1 cellular context compared by ENCODE assay signal in genomic region chr2:178413472-178414265, GRCh38.
TF ChIP-seq lines count a peak whose summit lies in the region.

No MANE protein-coding gene starts in this region.

TF ChIP-seq in K562, 482 proteins besides CTCF, POLR2A, EP300 and RAD21 (continued from another document and continues in another):
- 0 out of 2 replicates have a peak, but pooled peaks have one; percentile 52 for TF ChIP-seq ZBTB17 (CRISPR knock-in tag; IDR thresholded peaks at IDR 0.05)
- peak in 1 of 2 experiments; percentile 63; a peak in 2 of 4 replicates for TF ChIP-seq MNT (conservative IDR thresholded peaks at IDR 0.05)
- peak; percentile 91 for TF ChIP-seq RBFOX2 (IDR thresholded peaks at IDR 0.05; ENCODE audit: low read depth, low read length)
- no peak for TF ChIP-seq MEF2A (IDR thresholded peaks at IDR 0.05; ENCODE audit: control insufficient read depth, low read depth, low read length)
- TF ChIP-seq RREB1 (CRISPR knock-in tag; IDR thresholded peaks at IDR 0.05), result peak; percentile 77; the same call in 1 of the 2 replicates
- TF ChIP-seq HDAC6 (IDR thresholded peaks at IDR 0.05; ENCODE audit: low read depth, low read length), result no peak
- peak; percentile 76 for TF ChIP-seq PHF20 (IDR thresholded peaks at IDR 0.05; ENCODE audit: partially characterized antibody)
- TF ChIP-seq POLR3A (IDR thresholded peaks at IDR 0.05; ENCODE audit: borderline replicate concordance, extremely low read depth, insufficient read depth, insufficient read length), result no peak
- no peak for TF ChIP-seq BCL6 (CRISPR knock-in tag; IDR thresholded peaks at IDR 0.05)
- TF ChIP-seq ILF3 (IDR thresholded peaks at IDR 0.05; ENCODE audit: borderline replicate concordance), result 0 out of 2 replicates have a peak, but pooled peaks have one; percentile 15
- no peak for TF ChIP-seq GTF2F1 (IDR thresholded peaks at IDR 0.05; ENCODE audit: low read depth, low read length)
- TF ChIP-seq NFE2 (IDR thresholded peaks at IDR 0.05; ENCODE audit: low read depth), result peak; percentile 59
- 0 out of 2 replicates have a peak, but pooled peaks have one; percentile 3 for TF ChIP-seq ZNF584 (CRISPR knock-in tag; IDR thresholded peaks at IDR 0.05; ENCODE audit: low read depth)
- TF ChIP-seq POLR2H (tag; IDR thresholded peaks at IDR 0.05; ENCODE audit: low read depth), result peak; percentile 71; the same call in 1 of the 2 replicates
- TF ChIP-seq MYNN (IDR thresholded peaks at IDR 0.05), result no peak
- TF ChIP-seq MYNN (CRISPR knock-in tag; IDR thresholded peaks at IDR 0.05), result no peak
- 0 out of 2 replicates have a peak, but pooled peaks have one; percentile 39 for TF ChIP-seq HCFC1 (IDR thresholded peaks at IDR 0.05; ENCODE audit: low read depth, low read length)
- TF ChIP-seq CBFA2T2 (conservative IDR thresholded peaks at IDR 0.05), result no peak
- TF ChIP-seq ZFP1 (CRISPR knock-in tag; IDR thresholded peaks at IDR 0.05), result no peak
- no peak for TF ChIP-seq TFE3 (CRISPR knock-in tag; IDR thresholded peaks at IDR 0.05)
- peak; percentile 83 for TF ChIP-seq ZBTB12 (CRISPR knock-in tag; IDR thresholded peaks at IDR 0.05)
- peak; percentile 48 for TF ChIP-seq DACH1 (IDR thresholded peaks at IDR 0.05; ENCODE audit: partially characterized antibody)
- TF ChIP-seq ATF3 (IDR thresholded peaks at IDR 0.05), result peak; percentile 86
- peak; percentile 61 for TF ChIP-seq ATF3 (CRISPR knock-in tag; conservative IDR thresholded peaks at IDR 0.05)
- 0 out of 2 replicates have a peak, but pooled peaks have one; percentile 65 for TF ChIP-seq MTA3 (IDR thresholded peaks at IDR 0.05; ENCODE audit: borderline replicate concordance)
- 0 out of 2 replicates have a peak, but pooled peaks have one; percentile 22 for TF ChIP-seq EGR1 (conservative IDR thresholded peaks at IDR 0.05)
- TF ChIP-seq ZNF518B (CRISPR knock-in tag; IDR thresholded peaks at IDR 0.05), result no peak
- TF ChIP-seq XRCC4 (IDR thresholded peaks at IDR 0.05; ENCODE audit: extremely low read depth, insufficient read depth, insufficient read length), result no peak
- peak; percentile 76 for TF ChIP-seq ZNF592 (IDR thresholded peaks at IDR 0.05)
- TF ChIP-seq ZNF282 (CRISPR knock-in tag; IDR thresholded peaks at IDR 0.05), result no peak
- TF ChIP-seq E2F1 (CRISPR knock-in tag; IDR thresholded peaks at IDR 0.05), result 0 out of 2 replicates have a peak, but pooled peaks have one; percentile 51
- 0 out of 2 replicates have a peak, but pooled peaks have one; percentile 11 for TF ChIP-seq ZNF134 (CRISPR knock-in tag; conservative IDR thresholded peaks at IDR 0.05)
- TF ChIP-seq NCOA4 (IDR thresholded peaks at IDR 0.05; ENCODE audit: partially characterized antibody), result no peak
- peak in 1 of 2 experiments; percentile 75; a peak in 1 of 4 replicates for TF ChIP-seq KDM4B (IDR thresholded peaks at IDR 0.05; ENCODE audit: borderline replicate concordance in 2 of 2, low read depth in 1 of 2)
- TF ChIP-seq CREB5 (CRISPR knock-in tag; IDR thresholded peaks at IDR 0.05), result no peak
- TF ChIP-seq NONO (IDR thresholded peaks at IDR 0.05; ENCODE audit: low read depth in 2 of 2, low read length in 1 of 2), result 0 out of 4 replicates have a peak, but pooled peaks of 1 of the 2 experiments have one; percentile 28
